ENCODE assay signal across 8 cellular contexts in the genomic region with DNA sequence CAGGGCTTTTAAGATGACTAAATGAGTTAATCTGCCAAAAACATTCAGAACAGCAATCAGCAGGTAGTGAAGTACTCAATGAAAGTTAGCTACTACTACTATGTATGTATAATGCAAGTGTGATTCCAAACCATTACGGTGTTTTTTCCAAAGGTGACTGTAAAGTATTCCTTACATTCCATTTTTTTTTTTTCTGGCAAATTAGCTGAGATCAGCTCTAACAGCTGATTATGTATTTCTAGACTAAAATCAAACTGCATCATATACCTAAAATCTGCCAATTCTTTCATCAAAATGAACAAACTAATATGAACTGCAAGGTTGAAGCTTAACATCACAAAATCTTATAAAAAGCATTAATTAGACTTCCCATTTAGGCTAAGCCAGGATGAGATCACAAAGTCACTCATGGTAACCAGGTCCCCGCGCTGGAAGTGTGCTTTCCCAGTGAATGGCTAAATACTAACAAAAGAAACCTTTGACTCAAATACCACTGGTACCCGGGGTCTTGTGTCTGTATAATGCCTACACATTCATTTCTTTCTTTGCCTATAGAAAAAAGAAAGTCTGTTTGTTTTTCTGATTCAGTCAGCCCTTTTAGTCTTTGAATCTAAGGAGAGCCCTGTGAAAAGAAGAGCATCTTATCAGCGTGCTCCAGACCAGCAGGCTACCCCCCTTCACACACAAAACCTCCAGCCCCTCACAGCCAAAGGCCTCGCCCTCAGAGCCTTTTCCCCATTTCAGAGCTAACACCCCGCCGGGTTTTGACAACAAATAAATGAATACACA.
DNase-seq lines count a peak whose midpoint lies in the region; TF ChIP-seq lines count a peak whose summit lies in the region.

No MANE protein-coding gene starts in this region.

- H3K4me1 ChIP-seq in KMS-11 (ENCODE audit: low read depth, poor library complexity, severe bottlenecking) (peaks cover 17% of the 10 kb centered on the region), muscle layer of duodenum (ENCODE audit: control insufficient read depth in 1 of 2, insufficient read depth in 2 of 2, low read length in 2 of 2) (peaks cover 4 to 51% of the 10 kb centered on the region in 2 donors)

- POLR2A ChIA-PET in AG04450 (lab: Yijun Ruan, JAX): interaction anchor here (0.6 kb wide), 1 partner anchor 106 kb away, joined by 3 read pairs; no protein-coding TSS in a partner anchor

- peak overlapping the region; percentile 51; the same call in 1 of the 2 replicates for H3K4me2 ChIP-seq in KMS-11

- H3K9me3 ChIP-seq in AG04450 (ENCODE audit: control insufficient read depth, insufficient read depth, low read length): no peaks in the 10 kb centered on the region; the same call in 1 of the 2 replicates
- H3K9me3 ChIP-seq in muscle layer of duodenum (ENCODE audit: control insufficient read depth in 1 of 2, low read length in 2 of 2): no peaks in the 10 kb centered on the region

- H3K4me3 ChIP-seq in AG04450 (ENCODE audit: low read depth, low read length): peak overlapping the region; percentile 76
- H3K4me3 ChIP-seq in KMS-11 (IDR thresholded peaks at IDR 0.05; ENCODE audit: insufficient read depth, low read depth, low read length): no peak overlapping the region
- H3K4me3 ChIP-seq in cardiac fibroblast (replicated peaks in 1 of 2; ENCODE audit: low read depth in 2 of 2, low read length in 2 of 2): peak overlapping the region; percentile 65 to 78
- H3K4me3 ChIP-seq in muscle layer of duodenum (ENCODE audit: low read depth in 1 of 2, low read length in 2 of 2): peak overlapping the region; percentile 80 to 81

- CTCF ChIA-PET in AG04450 (lab: Charles Lee): interaction anchor here (0.7 to 1.4 kb wide), 3 partner anchors 113 to 677 kb away, joined by 3 to 6 read pairs (median 4); no protein-coding TSS in a partner anchor

- TF ChIP-seq CTCF in AG04450 (IDR thresholded peaks at IDR 0.05; ENCODE audit: low read depth, low read length) (no peak), KMS-11 (conservative IDR thresholded peaks at IDR 0.05; ENCODE audit: low read depth, low read length) (no peak), cardiac fibroblast (IDR thresholded peaks at IDR 0.05; ENCODE audit: low read depth, low read length) (no peak)

- H3K79me2 ChIP-seq in KMS-11 (ENCODE audit: insufficient read depth, low read depth): no peaks in the 10 kb centered on the region

- no peaks in the 10 kb centered on the region for H4K20me1 ChIP-seq in KMS-11 (ENCODE audit: insufficient read depth)

- H3K27me3 ChIP-seq in AG04450 (ENCODE audit: control insufficient read depth, insufficient read depth, low read length) (no peaks in the 10 kb centered on the region), KMS-11 (ENCODE audit: insufficient read depth, low read depth) (no peaks in the 10 kb centered on the region), muscle layer of duodenum (ENCODE audit: low read depth, low read length) (no peaks in the 10 kb centered on the region)

- no peak overlapping the region for H2AFZ ChIP-seq in KMS-11 (ENCODE audit: low read depth)

- H3K27ac ChIP-seq in AG04450 (ENCODE audit: low read depth, low read length) (no peak overlapping the region), KMS-11 (no peak overlapping the region), muscle layer of duodenum (ENCODE audit: low read length) (peak overlapping the region; percentile 89)

- no peaks in the 10 kb centered on the region for H3K36me3 ChIP-seq in KMS-11 (ENCODE audit: insufficient read depth)
- H3K36me3 ChIP-seq in muscle layer of duodenum (ENCODE audit: control insufficient read depth in 1 of 2, insufficient read depth in 2 of 2, low read length in 2 of 2): no peaks in the 10 kb centered on the region

- no peak for DNase-seq in AG04450 (ENCODE audit: low read depth, low spot score)
- peak in 1 of 2 donors; percentile 56 for DNase-seq in cardiac fibroblast (ENCODE audit: low read depth in 2 of 2)
- no peak for DNase-seq in stimulated activated CD4-positive, alpha-beta T cell treated with anti-CD3 and anti-CD28 coated beads, Interleukin-4, amount 100 ng/mL, for 1 hour
- no peak for DNase-seq in AML-193 (lab: John Stamatoyannopoulos, UW)
- no peak for DNase-seq in NCI-H2171 treated with DMSO at 0.1 percent for 48 hours (lab: John Stamatoyannopoulos, UW)
- DNase-seq in nucleus accumbens (lab: John Stamatoyannopoulos, UW): no peak

- H3K9ac ChIP-seq in KMS-11: no peak overlapping the region
